ENCODE assay signal across 21 cellular contexts in the genomic region with DNA sequence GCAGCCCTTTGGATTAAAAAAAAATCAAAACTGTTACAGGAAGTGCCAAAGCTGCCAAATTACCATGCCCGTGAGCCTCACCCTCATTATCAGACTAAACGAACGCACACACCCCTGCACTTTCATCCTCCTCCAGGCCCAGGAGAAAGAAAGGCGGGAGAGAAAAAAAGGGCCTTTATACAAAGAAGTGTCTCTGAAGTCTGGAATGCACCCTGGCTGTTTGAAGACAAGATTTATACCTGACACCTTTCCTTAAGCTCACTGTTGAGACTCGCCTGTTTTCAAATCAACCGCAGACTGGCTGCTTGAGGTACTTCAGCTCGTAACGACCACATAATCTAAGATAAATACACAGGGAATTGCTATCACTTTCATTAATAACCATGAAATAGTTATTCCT.
A peak's percentile ranks its signal among the peaks of the same experiment; 100 is the strongest.
DNase-seq lines count a peak whose midpoint lies in the region; ATAC-seq lines count a peak whose summit lies in the region.
"Had no signal": no experiment of that assay in that cellular context is flagged by ENCODE, and none has a peak within 500 bp of the region (broad histone marks: within the 10 kb centered on the region; RNA-seq: fewer than 3 reads in every experiment).

No MANE protein-coding gene starts in this region.

- peak; percentile 21 for ATAC-seq in stimulated activated naive CD8-positive, alpha-beta T cell treated with anti-CD3 and anti-CD28 coated beads, Interleukin-15, amount 100 ng/mL, for 72 hours
- no peak for ATAC-seq in HG03520 (IDR thresholded peaks at IDR 0.05; ENCODE audit: unreplicated experiment)
- ATAC-seq in GM21717 (IDR thresholded peaks at IDR 0.05; ENCODE audit: unreplicated experiment), result no peak
- ATAC-seq: GM23338 had no signal

- peaks cover 9% of the 10 kb centered on the region for H3K36me3 Mint-ChIP-seq in activated naive CD4-positive, alpha-beta T cell treated with anti-CD3 and anti-CD28 coated beads, Interleukin-2, amount 50 U/mL, for 24 hours

- peak overlapping the region; percentile 81 for H3K4me3 Mint-ChIP-seq in activated naive CD4-positive, alpha-beta T cell treated with anti-CD3 and anti-CD28 coated beads, Interleukin-2, amount 50 U/mL, for 24 hours
- H3K4me3 Mint-ChIP-seq in stimulated activated naive CD8-positive, alpha-beta T cell treated with anti-CD3 and anti-CD28 coated beads, Interleukin-15, amount 100 ng/mL, for 72 hours, result peak overlapping the region; percentile 67 to 71
- H3K4me3 Mint-ChIP-seq: GM23338; neural progenitor cell; T-helper 1 cell treated with Interleukin-12 subunit alpha and Interleukin-12 subunit beta and Interleukin-4 antibody, amounts not matched to agents 30 μg/mL and 1 μg/mL, for 36 hours had no signal

- H3K27ac ChIP-seq in epithelial cell of prostate, result peak overlapping the region; percentile 3
- H3K27ac ChIP-seq: coronary artery, neural progenitor cell had no signal

- H3K9me3 ChIP-seq in NT2/D1 (ENCODE audit: insufficient read depth, low read length), result no peaks in the 10 kb centered on the region

- no peaks in the 10 kb centered on the region for H3K9me3 Mint-ChIP-seq in activated naive CD4-positive, alpha-beta T cell treated with anti-CD3 and anti-CD28 coated beads, Interleukin-2, amount 50 U/mL, for 24 hours
- peaks cover 3 to 5% of the 10 kb centered on the region in 2 donors for H3K9me3 Mint-ChIP-seq in stimulated activated naive CD8-positive, alpha-beta T cell treated with anti-CD3 and anti-CD28 coated beads, Interleukin-15, amount 100 ng/mL, for 72 hours
- H3K9me3 Mint-ChIP-seq: GM23338; T-helper 1 cell treated with Interleukin-12 subunit alpha and Interleukin-12 subunit beta and Interleukin-4 antibody, amounts not matched to agents 30 μg/mL and 1 μg/mL, for 36 hours had no signal

- no peaks in the 10 kb centered on the region for H3K27me3 Mint-ChIP-seq in activated naive CD4-positive, alpha-beta T cell treated with anti-CD3 and anti-CD28 coated beads, Interleukin-2, amount 50 U/mL, for 24 hours
- H3K27me3 Mint-ChIP-seq in stimulated activated naive CD8-positive, alpha-beta T cell treated with anti-CD3 and anti-CD28 coated beads, Interleukin-15, amount 100 ng/mL, for 72 hours, result no peaks in the 10 kb centered on the region

- H3K27ac Mint-ChIP-seq in activated naive CD4-positive, alpha-beta T cell treated with anti-CD3 and anti-CD28 coated beads, Interleukin-2, amount 50 U/mL, for 24 hours, result peak overlapping the region; percentile 92
- H3K27ac Mint-ChIP-seq in stimulated activated naive CD8-positive, alpha-beta T cell treated with anti-CD3 and anti-CD28 coated beads, Interleukin-15, amount 100 ng/mL, for 72 hours, result peak overlapping the region; percentile 89 to 93
- H3K27ac Mint-ChIP-seq: neural progenitor cell; T-helper 1 cell treated with Interleukin-12 subunit alpha and Interleukin-12 subunit beta and Interleukin-4 antibody, amounts not matched to agents 30 μg/mL and 1 μg/mL, for 36 hours had no signal

- no peaks in the 10 kb centered on the region for H3K4me1 ChIP-seq in NT2/D1 (ENCODE audit: insufficient read depth, insufficient read length)
- H3K4me1 ChIP-seq: neural progenitor cell had no signal

- H3K36me3 ChIP-seq in NT2/D1 (ENCODE audit: insufficient read depth, insufficient read length, low read length), result no peaks in the 10 kb centered on the region
- H3K36me3 ChIP-seq: neural progenitor cell had no signal

- no peaks in the 10 kb centered on the region for H3K27me3 ChIP-seq in NT2/D1 (ENCODE audit: insufficient read depth, insufficient read length)
- H3K27me3 ChIP-seq: neural progenitor cell had no signal

- DNase-seq in activated naive CD4-positive, alpha-beta T cell treated with Interleukin-2 at 50 U/mL for 16 hours, result no peak
- no peak for DNase-seq in NT2/D1 (ENCODE audit: low read depth, low spot score)
- DNase-seq in epithelial cell of prostate (ENCODE audit: low read depth, low spot score), result no peak
- no peak for DNase-seq in stimulated activated naive CD8-positive, alpha-beta T cell treated with anti-CD3 and anti-CD28 coated beads, Interleukin-15, amount 100 ng/mL, for 72 hours
- DNase-seq in stimulated activated CD8-positive, alpha-beta memory T cell treated with anti-CD3 and anti-CD28 coated beads, Interleukin-4, amount 100 ng/mL, for 48 hours, result no peak
- DNase-seq: AML-193; anterior cingulate cortex; erythroblast; GF-D8; Karpas-422; NCI-H1105 treated with DMSO at 0.1 percent for 48 hours; SHP77; stimulated activated CD4-positive, alpha-beta T cell treated with anti-CD3 and anti-CD28 coated beads, Interleukin-15, amount 100 ng/mL, for 24 hours had no signal

- peak overlapping the region; percentile 6 for H3K9ac ChIP-seq in NT2/D1 (ENCODE audit: insufficient read length, low read depth)
- H3K9ac ChIP-seq: neural progenitor cell had no signal

- peaks cover 65% of the 10 kb centered on the region for H3K4me1 Mint-ChIP-seq in activated naive CD4-positive, alpha-beta T cell treated with anti-CD3 and anti-CD28 coated beads, Interleukin-2, amount 50 U/mL, for 24 hours
- peaks cover 59% of the 10 kb centered on the region for H3K4me1 Mint-ChIP-seq in stimulated activated naive CD8-positive, alpha-beta T cell treated with anti-CD3 and anti-CD28 coated beads, Interleukin-15, amount 100 ng/mL, for 72 hours

- no peak overlapping the region for H3K4me3 ChIP-seq in NT2/D1 (ENCODE audit: insufficient read length, low read depth)
- H3K4me3 ChIP-seq: coronary artery, GM23338, lung, neural progenitor cell had no signal
